8 cellular contexts compared by ENCODE assay signal in genomic region chr2:127106998-127107621, GRCh38. TPM values are rescaled to one million over a fixed set of nuclear protein-coding genes. Genes with fewer than 3 reads are reported as not detected.
A peak's percentile ranks its signal among the peaks of the same experiment; 100 is the strongest.
DNase-seq lines count a peak whose midpoint lies in the region; ATAC-seq, FAIRE-seq and TF ChIP-seq lines count a peak whose summit lies in the region.

BIN1 (minus strand) TSS chr2:127107154; CDS start chr2:127106943, 211 bp downstream.

- WGBS in HepG2 (ENCODE audit: low lambda C conversion rate) = 4% methylated on average over 13 of the region's 77 CpGs

- DNase-seq in A673 (ENCODE audit: low spot score) (peak; percentile 91), NCI-H2227 treated with DMSO at 0.1 percent for 48 hours (lab: John Stamatoyannopoulos, UW) (peak; percentile 73), dermis blood vessel endothelial cell (peak; percentile 88), HepG2 (ENCODE audit: low spot score) (peak; percentile 34)
- DNase-seq in activated CD4-positive, alpha-beta T cell treated with anti-CD3 and anti-CD28 coated beads, Interleukin-2, amount 50 U/mL, for 24 hours (ENCODE audit: low read depth in 1 of 2, low spot score in 1 of 2) = peak; percentile 44 to 55
- DNase-seq in stimulated activated CD4-positive, alpha-beta T cell treated with anti-CD3 and anti-CD28 coated beads, Interleukin-2, amount 100 ng/mL, for 4 hours (ENCODE audit: low read depth) = peak; percentile 63

- H3K27me3 ChIP-seq in A673 (replicated peaks; ENCODE audit: insufficient read depth, low read depth, low read length, poor library complexity) = no peaks in the 10 kb centered on the region
- peaks cover 15 to 67% of the 10 kb centered on the region in 2 experiments for H3K27me3 ChIP-seq in HepG2 (ENCODE audit: control insufficient read depth in 1 of 2, insufficient read depth in 2 of 2, low read length in 2 of 2)

- H3K79me2 ChIP-seq in HepG2 (ENCODE audit: insufficient read depth, low read length) = no peaks in the 10 kb centered on the region

- TF ChIP-seq RAD21 in HepG2 (CRISPR knock-in tag; IDR thresholded peaks at IDR 0.05) = no peak

- TF ChIP-seq EP300 in HepG2 (IDR thresholded peaks at IDR 0.05; ENCODE audit: low read depth in 2 of 2, low read length in 2 of 2) (no peak), HepG2 (CRISPR knock-in tag; IDR thresholded peaks at IDR 0.05; ENCODE audit: borderline replicate concordance) (no peak)

- peak; percentile 85 for ATAC-seq in GM18858 (IDR thresholded peaks at IDR 0.05; ENCODE audit: unreplicated experiment)
- peak; percentile 78 for ATAC-seq in HG03066 (IDR thresholded peaks at IDR 0.05; ENCODE audit: low read depth, unreplicated experiment)
- peak; percentile 82 for ATAC-seq in HepG2

- TF ChIP-seq CTCF in A673 (conservative IDR thresholded peaks at IDR 0.05; ENCODE audit: low read depth, low read length) (no peak), HepG2 (CRISPR knock-in tag; IDR thresholded peaks at IDR 0.05) (no peak)

- H3K36me3 ChIP-seq in A673 (ENCODE audit: insufficient read depth, low read length, poor library complexity, severe bottlenecking) = no peaks in the 10 kb centered on the region
- H3K36me3 ChIP-seq in HepG2 (replicated peaks in 1 of 2; ENCODE audit: control insufficient read depth in 1 of 2, insufficient read depth in 2 of 2, low read length in 2 of 2) = no peaks in the 10 kb centered on the region

- peak within 1 kb of the TSS; percentile 90 for H3K4me2 ChIP-seq in HepG2 (ENCODE audit: low read depth, low read length)

- CTCF ChIA-PET in A673 (lab: Charles Lee) = no interaction called here
- CTCF ChIA-PET in HepG2 (lab: Yijun Ruan, JAX; ENCODE audit: low intra/inter-chr PET ratio, low total read pairs) = no interaction called here

- H3K9me3 ChIP-seq in A673 (ENCODE audit: low read depth, low read length, poor library complexity, severe bottlenecking) = no peaks in the 10 kb centered on the region
- no peaks in the 10 kb centered on the region for H3K9me3 ChIP-seq in HepG2 (ENCODE audit: low read length)

- H4K20me1 ChIP-seq in HepG2 (ENCODE audit: insufficient read depth, low read length) = no peaks in the 10 kb centered on the region

- BruUV-seq in A673 (replicated peaks; lab: Mats Ljungman, UMichigan) (no TSS peak), HepG2 (replicated peaks; lab: Mats Ljungman, UMichigan) (no TSS peak)

- FAIRE-seq in HepG2 (lab: Jason Lieb, UNC) = no peak

- no peak within 1 kb of the TSS for H2AFZ ChIP-seq in HepG2 (ENCODE audit: low read length)

- in situ Hi-C loops in HepG2 (cut with HindIII; ENCODE audit: extremely low pct_ligation_motif_present, low pct_unique_long_range_greater_than_20kb) = no loop called here

- H3K27ac ChIP-seq in A673 (ENCODE audit: low read depth, low read length, poor library complexity, severe bottlenecking) (peak within 1 kb of the TSS; percentile 89), HepG2 (ENCODE audit: extremely low read length, insufficient read depth, low read length) (no peak within 1 kb of the TSS)

- H3K4me3 ChIP-seq in A673 (ENCODE audit: low read depth, low read length, poor library complexity, severe bottlenecking) (peak within 1 kb of the TSS; percentile 87), HepG2 (replicated peaks in 1 of 3; ENCODE audit: insufficient read depth in 1 of 3, low read depth in 2 of 3, low read length in 3 of 3) (peak within 1 kb of the TSS; percentile 55 to 77 (median 67))

- H3K4me1 ChIP-seq in A673 (ENCODE audit: insufficient read depth, low read length, poor library complexity, severe bottlenecking) (peaks cover 27% of the 10 kb centered on the region), HepG2 (ENCODE audit: insufficient read depth, low read length) (peaks cover 34% of the 10 kb centered on the region)

- POLR2A ChIA-PET in A673 (lab: Charles Lee; ENCODE audit: low non-redundant PET) = interaction anchor here (0.6 kb wide), 1 partner anchor 218 kb away, joined by 4 read pairs; no protein-coding TSS in a partner anchor
- POLR2A ChIA-PET in HepG2 (lab: Yijun Ruan, JAX) = no interaction called here

- H3K9ac ChIP-seq in HepG2 (ENCODE audit: insufficient read depth, low read depth, low read length) = no peak within 1 kb of the TSS; the same call in 1 of the 2 replicates

- TF ChIP-seq POLR2A in HepG2 (IDR thresholded peaks at IDR 0.05; ENCODE audit: insufficient read depth in 1 of 2, low read depth in 2 of 2, low read length in 2 of 2) = no peak

- intact Hi-C loops in A673 (cut with micrococcal nuclease; ENCODE audit: unreplicated experiment) (no loop called here), HepG2 (cut with micrococcal nuclease; ENCODE audit: unreplicated experiment) (no loop called here)

TF ChIP-seq in HepG2, 621 proteins besides CTCF, POLR2A, EP300 and RAD21 (continues in another document):
- TF ChIP-seq ZNF225 (CRISPR knock-in tag; IDR thresholded peaks at IDR 0.05) = 0 out of 2 replicates have a peak, but pooled peaks have one; percentile 31
- no peak for TF ChIP-seq ZBTB2 (CRISPR knock-in tag; IDR thresholded peaks at IDR 0.05; ENCODE audit: low read depth)
- TF ChIP-seq PATZ1 (CRISPR knock-in tag; IDR thresholded peaks at IDR 0.05) = 0 out of 2 replicates have a peak, but pooled peaks have one; percentile 17
- no peak for TF ChIP-seq ZNF33A (CRISPR knock-in tag; IDR thresholded peaks at IDR 0.05; ENCODE audit: borderline replicate concordance)
- TF ChIP-seq ZFY (CRISPR knock-in tag; IDR thresholded peaks at IDR 0.05) = peak; percentile 17; the same call in 1 of the 2 replicates
- 0 out of 2 replicates have a peak, but pooled peaks have one; percentile 49 for TF ChIP-seq ZSCAN20 (CRISPR knock-in tag; IDR thresholded peaks at IDR 0.05; ENCODE audit: borderline replicate concordance)
- TF ChIP-seq ZNF563 (CRISPR knock-in tag; IDR thresholded peaks at IDR 0.05) = peak; percentile 47; the same call in 1 of the 2 replicates

RNA-seq across cellular contexts. Expression of gene BIN1, which starts in this region (rescaled TPM):
- total RNA-seq in A673 (2021) (34.1 and 36.2 TPM in 2 replicates), dermis blood vessel endothelial cell (34.4 and 49.0 TPM in 2 replicates), HepG2 (2016; rRNA removed; fragmentation: Illumina TruSeq; extraction: Trizol) (0.93 and 0.98 TPM in 2 replicates)
- 0.61 and 1.1 TPM in 2 replicates for total RNA-seq in HepG2 (2016; cell fraction: cytosol; rRNA removed; fragmentation: Illumina TruSeq; extraction: Trizol; ENCODE audit: low read depth)
- 0.58 and 0.97 TPM in 2 replicates for total RNA-seq in HepG2 (2016; cell fraction: insoluble cytoplasmic fraction; rRNA removed; fragmentation: Illumina TruSeq; extraction: Trizol)
- total RNA-seq in HepG2 (2016; cell fraction: membrane; rRNA removed; fragmentation: Illumina TruSeq; extraction: Trizol) = 1.2 TPM in 2 replicates
- 0.28 and 0.41 TPM in 2 replicates for total RNA-seq in HepG2 (2016; cell fraction: nucleus; rRNA removed; fragmentation: Illumina TruSeq; extraction: Trizol)
- polyA plus RNA-seq in HepG2 (2011; rRNA removed) = 0.51 and 1.2 TPM in 2 replicates
- polyA plus RNA-seq in HepG2 (2011; cell fraction: cytosol; rRNA removed) = 0.42 and 1.3 TPM in 2 replicates
- 1.2 and 2.2 TPM in 2 replicates for polyA plus RNA-seq in HepG2 (2011; cell fraction: nucleus; rRNA removed)
- 1.3 and 1.6 TPM in 2 replicates for polyA plus RNA-seq in HepG2 (2012)
- 0.84 and 1.2 TPM in 2 replicates for polyA plus RNA-seq in HepG2 (2016; cell fraction: cytosol; fragmentation: Illumina TruSeq; extraction: Trizol; ENCODE audit: low read depth)
- 1.0 and 1.9 TPM in 2 replicates for polyA plus RNA-seq in HepG2 (2016; cell fraction: insoluble cytoplasmic fraction; fragmentation: Illumina TruSeq; extraction: Trizol; ENCODE audit: low read depth)
- 0.97 and 1.1 TPM in 2 replicates for polyA plus RNA-seq in HepG2 (2016; cell fraction: membrane; fragmentation: Illumina TruSeq; extraction: Trizol; ENCODE audit: low read depth)
- 0.85 and 0.91 TPM in 2 replicates for polyA plus RNA-seq in HepG2 (2016; cell fraction: nucleus; fragmentation: Illumina TruSeq; extraction: Trizol; ENCODE audit: insufficient read depth, low read depth)
- 0.84 and 28.9 TPM in 2 replicates for polyA minus RNA-seq in HepG2 (2011; rRNA and poly(A)+ RNA removed; ENCODE audit: low replicate concordance)
- polyA minus RNA-seq in HepG2 (2011; cell fraction: cytosol; rRNA and poly(A)+ RNA removed) = 0.59 and 0.79 TPM in 2 replicates
- polyA minus RNA-seq in HepG2 (2011; cell fraction: nucleus; rRNA and poly(A)+ RNA removed) = 0.50 and 0.90 TPM in 2 replicates

Comparison
In these comparisons a context has a peak if more than half of its experiments do, and no peak if none do; other contexts are left out.
1. RNA of gene BIN1 (total RNA-seq): 34.4 to 49.0 TPM in dermis blood vessel endothelial cell and 34.1 to 36.2 TPM in A673; 0.28 to 1.2 TPM in HepG2; every median in the first group is over 10 times any median in the second.
2. DNase-seq: peak in every context shown above with its lines; median percentile 91 in A673; 88 in dermis blood vessel endothelial cell; 73 in NCI-H2227 treated with DMSO at 0.1 percent for 48 hours; 63 in stimulated activated CD4-positive, alpha-beta T cell treated with anti-CD3 and anti-CD28 coated beads, Interleukin-2, amount 100 ng/mL, for 4 hours; 50 in activated CD4-positive, alpha-beta T cell treated with anti-CD3 and anti-CD28 coated beads, Interleukin-2, amount 50 U/mL, for 24 hours; 34 in HepG2.
3. Peak in every context shown above with its lines, with median percentiles within 50 percentile points of each other: ATAC-seq.